Comparison of ENCODE assay signal across 8 cellular contexts in the genomic region with DNA sequence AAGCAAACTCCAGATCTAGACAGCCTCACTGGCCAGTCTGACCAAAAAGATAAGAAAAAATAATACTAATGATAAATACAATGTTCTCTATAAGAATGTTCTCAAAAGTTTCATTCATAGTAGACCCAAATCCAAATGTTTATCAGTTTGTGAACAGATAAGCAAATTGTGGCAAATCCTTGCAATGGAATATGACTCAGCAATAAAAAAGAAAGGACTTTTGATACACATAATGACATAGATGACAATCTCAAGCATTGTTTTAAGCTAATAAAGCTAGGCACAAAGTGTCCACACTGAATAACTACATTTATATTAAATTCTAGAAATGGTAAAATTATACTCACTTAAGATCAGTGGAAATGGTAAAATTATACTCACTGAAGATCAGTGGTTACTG.
"Had no signal": no experiment of that assay in that cellular context is flagged by ENCODE, and none has a peak within 500 bp of the region (broad histone marks: within the 10 kb centered on the region; RNA-seq: fewer than 3 reads in every experiment).

No MANE protein-coding gene starts in this region.

- DNase-seq: GM23248, GOT3, H9, HCEC 1CT, Karpas-422, KBM-7 had no signal

- H2AFZ ChIP-seq: GM23248 had no signal

- FAIRE-seq: H54 had no signal

- H3K9ac ChIP-seq: GM23248, KMS-11 had no signal

- H3K4me3 ChIP-seq: GM23248 had no signal

- H3K27ac ChIP-seq: GM23248, KMS-11 had no signal

- H3K4me2 ChIP-seq: KMS-11 had no signal
